ENCODE assay signal across 1 cellular context in the genomic region with DNA sequence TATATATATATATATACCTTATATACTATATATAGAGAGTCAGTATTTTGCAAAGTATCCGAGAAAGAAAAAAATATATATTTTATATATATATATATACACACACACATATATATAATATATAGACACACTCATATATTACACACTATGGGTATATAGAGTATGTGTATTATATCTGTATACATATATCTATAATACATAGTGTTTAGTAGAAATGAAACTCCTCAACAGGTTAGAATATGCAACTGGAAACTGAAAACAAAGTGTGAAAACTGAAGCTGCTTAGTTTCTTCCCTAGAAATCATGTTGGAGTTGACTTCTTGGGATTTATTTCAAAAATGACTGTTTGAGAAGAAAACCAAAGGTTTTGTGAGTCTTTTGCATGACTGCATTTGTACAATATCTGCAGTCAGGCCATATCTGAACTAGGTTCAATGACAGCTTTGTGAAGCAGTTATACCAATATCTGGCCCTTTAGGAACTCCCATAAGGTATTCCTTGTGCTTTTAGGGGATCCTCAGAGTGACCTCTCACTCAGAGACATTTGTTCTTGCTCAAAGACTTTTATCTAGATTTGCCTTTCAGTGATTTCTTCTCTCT.
TF ChIP-seq lines count a peak whose summit lies in the region.

No MANE protein-coding gene starts in this region.

TF ChIP-seq in GM23338, 12 proteins besides CTCF, POLR2A, EP300 and RAD21 (continued from another document):
- TF ChIP-seq, protein P1, sequence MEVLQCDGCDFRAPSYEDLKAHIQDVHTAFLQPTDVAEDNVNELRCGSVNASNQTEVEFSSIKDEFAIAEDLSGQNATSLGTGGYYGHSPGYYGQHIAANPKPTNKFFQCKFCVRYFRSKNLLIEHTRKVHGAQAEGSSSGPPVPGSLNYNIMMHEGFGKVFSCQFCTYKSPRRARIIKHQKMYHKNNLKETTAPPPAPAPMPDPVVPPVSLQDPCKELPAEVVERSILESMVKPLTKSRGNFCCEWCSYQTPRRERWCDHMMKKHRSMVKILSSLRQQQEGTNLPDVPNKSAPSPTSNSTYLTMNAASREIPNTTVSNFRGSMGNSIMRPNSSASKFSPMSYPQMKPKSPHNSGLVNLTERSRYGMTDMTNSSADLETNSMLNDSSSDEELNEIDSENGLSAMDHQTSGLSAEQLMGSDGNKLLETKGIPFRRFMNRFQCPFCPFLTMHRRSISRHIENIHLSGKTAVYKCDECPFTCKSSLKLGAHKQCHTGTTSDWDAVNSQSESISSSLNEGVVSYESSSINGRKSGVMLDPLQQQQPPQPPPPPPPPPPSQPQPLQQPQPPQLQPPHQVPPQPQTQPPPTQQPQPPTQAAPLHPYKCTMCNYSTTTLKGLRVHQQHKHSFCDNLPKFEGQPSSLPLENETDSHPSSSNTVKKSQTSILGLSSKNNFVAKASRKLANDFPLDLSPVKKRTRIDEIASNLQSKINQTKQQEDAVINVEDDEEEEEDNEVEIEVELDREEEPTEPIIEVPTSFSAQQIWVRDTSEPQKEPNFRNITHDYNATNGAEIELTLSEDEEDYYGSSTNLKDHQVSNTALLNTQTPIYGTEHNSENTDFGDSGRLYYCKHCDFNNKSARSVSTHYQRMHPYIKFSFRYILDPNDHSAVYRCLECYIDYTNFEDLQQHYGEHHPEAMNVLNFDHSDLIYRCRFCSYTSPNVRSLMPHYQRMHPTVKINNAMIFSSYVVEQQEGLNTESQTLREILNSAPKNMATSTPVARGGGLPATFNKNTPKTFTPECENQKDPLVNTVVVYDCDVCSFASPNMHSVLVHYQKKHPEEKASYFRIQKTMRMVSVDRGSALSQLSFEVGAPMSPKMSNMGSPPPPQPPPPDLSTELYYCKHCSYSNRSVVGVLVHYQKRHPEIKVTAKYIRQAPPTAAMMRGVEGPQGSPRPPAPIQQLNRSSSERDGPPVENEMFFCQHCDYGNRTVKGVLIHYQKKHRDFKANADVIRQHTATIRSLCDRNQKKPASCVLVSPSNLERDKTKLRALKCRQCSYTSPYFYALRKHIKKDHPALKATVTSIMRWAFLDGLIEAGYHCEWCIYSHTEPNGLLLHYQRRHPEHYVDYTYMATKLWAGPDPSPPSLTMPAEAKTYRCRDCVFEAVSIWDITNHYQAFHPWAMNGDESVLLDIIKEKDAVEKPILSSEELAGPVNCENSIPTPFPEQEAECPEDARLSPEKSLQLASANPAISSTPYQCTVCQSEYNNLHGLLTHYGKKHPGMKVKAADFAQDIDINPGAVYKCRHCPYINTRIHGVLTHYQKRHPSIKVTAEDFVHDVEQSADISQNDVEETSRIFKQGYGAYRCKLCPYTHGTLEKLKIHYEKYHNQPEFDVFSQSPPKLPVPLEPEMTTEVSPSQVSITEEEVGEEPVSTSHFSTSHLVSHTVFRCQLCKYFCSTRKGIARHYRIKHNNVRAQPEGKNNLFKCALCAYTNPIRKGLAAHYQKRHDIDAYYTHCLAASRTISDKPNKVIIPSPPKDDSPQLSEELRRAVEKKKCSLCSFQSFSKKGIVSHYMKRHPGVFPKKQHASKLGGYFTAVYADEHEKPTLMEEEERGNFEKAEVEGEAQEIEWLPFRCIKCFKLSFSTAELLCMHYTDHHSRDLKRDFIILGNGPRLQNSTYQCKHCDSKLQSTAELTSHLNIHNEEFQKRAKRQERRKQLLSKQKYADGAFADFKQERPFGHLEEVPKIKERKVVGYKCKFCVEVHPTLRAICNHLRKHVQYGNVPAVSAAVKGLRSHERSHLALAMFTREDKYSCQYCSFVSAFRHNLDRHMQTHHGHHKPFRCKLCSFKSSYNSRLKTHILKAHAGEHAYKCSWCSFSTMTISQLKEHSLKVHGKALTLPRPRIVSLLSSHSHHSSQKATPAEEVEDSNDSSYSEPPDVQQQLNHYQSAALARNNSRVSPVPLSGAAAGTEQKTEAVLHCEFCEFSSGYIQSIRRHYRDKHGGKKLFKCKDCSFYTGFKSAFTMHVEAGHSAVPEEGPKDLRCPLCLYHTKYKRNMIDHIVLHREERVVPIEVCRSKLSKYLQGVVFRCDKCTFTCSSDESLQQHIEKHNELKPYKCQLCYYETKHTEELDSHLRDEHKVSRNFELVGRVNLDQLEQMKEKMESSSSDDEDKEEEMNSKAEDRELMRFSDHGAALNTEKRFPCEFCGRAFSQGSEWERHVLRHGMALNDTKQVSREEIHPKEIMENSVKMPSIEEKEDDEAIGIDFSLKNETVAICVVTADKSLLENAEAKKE (CRISPR knock-in tag; IDR thresholded peaks at IDR 0.05) = no peak
